ENCODE assay signal across 8 cellular contexts in the genomic region with DNA sequence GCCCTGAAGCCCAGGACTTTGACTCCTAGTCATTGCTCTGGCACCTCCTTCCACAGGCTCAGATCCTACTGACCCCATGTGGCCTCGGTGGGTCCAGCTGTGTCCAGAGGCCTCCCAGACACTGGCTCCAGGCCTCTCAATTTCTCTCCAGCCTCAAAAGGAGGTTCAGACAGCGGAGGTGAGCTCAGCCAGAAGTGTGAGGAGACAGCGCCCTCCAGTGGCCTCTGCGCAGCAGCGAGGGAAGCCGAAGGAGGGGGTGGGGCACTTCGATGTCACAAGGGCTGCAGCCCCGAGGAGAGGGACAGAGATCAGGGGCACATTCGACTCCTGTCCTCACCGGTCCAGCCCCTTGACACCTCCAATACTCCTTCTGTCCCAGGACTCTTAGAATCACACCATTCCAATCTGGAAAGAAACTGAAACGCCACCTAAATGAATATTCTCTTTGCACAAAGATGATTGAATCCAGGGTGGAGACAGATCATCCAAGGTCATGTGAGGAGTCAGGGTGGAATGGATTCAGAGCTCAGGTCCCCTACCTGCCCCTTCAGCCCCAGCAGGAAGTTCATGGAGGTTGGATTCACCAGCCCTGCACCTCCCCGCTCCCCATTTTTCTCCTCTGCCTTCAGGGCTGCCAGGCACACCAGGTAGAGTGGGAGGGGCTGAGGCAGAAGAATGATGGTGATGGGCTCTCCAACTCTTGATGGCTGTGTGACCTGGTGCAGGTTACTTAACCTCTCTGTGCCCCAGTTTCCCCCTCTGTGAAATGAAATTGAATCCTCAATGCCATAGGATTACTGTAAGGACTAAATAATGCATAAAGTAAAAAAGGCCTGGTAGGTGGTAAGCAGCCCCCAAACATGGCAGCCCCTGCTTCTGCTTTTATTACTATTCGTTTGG. TPM values are rescaled to one million over a fixed set of nuclear protein-coding genes. Genes with fewer than 3 reads are reported as not detected.
A peak's percentile ranks its signal among the peaks of the same experiment; 100 is the strongest.
DNase-seq lines count a peak whose midpoint lies in the region; ATAC-seq and TF ChIP-seq lines count a peak whose summit lies in the region.

No MANE protein-coding gene starts in this region.

- H3K9me3 ChIP-seq in T-helper 17 cell (ENCODE audit: control insufficient read depth, low read length, poor library complexity, severe bottlenecking) (no peaks in the 10 kb centered on the region), hepatocyte (ENCODE audit: low read depth) (no peaks in the 10 kb centered on the region)

- H3K27ac ChIP-seq in hepatocyte, result no peak overlapping the region

- H3K27me3 Mint-ChIP-seq in T-helper 17 cell, result peaks cover 57% of the 10 kb centered on the region

- no peak overlapping the region for H3K4me3 ChIP-seq in GM12875 (ENCODE audit: low read depth, low read length)
- H3K4me3 ChIP-seq in hepatocyte, result no peak overlapping the region
- no peak overlapping the region for H3K4me3 ChIP-seq in skeletal muscle cell (ENCODE audit: low read depth, low read length)

- peak; percentile 89 for ATAC-seq in T-helper 17 cell
- no peak for ATAC-seq in GM21367 (IDR thresholded peaks at IDR 0.05; ENCODE audit: unreplicated experiment)
- no peak for ATAC-seq in HG03457 (IDR thresholded peaks at IDR 0.05; ENCODE audit: unreplicated experiment)

- DNase-seq in NCI-H1694 treated with DMSO at 0.1 percent for 48 hours (lab: John Stamatoyannopoulos, UW) (peak; percentile 63), T-helper 17 cell (peak; percentile 22 to 71 (median 48)), amniotic stem cell (lab: John Stamatoyannopoulos, UW) (peak; percentile 27), hepatocyte (ENCODE audit: low spot score) (peak; percentile 93), skeletal muscle cell (ENCODE audit: low read depth) (peak; percentile 25)

- no peak overlapping the region for H3K27ac Mint-ChIP-seq in T-helper 17 cell

- peak overlapping the region; percentile 69 for H3K4me2 ChIP-seq in hepatocyte

- TF ChIP-seq CTCF in GM12875 (IDR thresholded peaks at IDR 0.05; ENCODE audit: borderline replicate concordance, insufficient read depth, low read depth, low read length) (peak; percentile 89), hepatocyte (IDR thresholded peaks at IDR 0.05; ENCODE audit: poor library complexity) (peak; percentile 98)

- WGBS in hepatocyte (ENCODE audit: low lambda C conversion rate, missing lambda C conversion rate), result 16% methylated on average over 13 of the region's 13 CpGs

- H2AFZ ChIP-seq in hepatocyte, result no peak overlapping the region

- H3K4me3 Mint-ChIP-seq in T-helper 17 cell, result peak overlapping the region; percentile 43

- peaks cover 2% of the 10 kb centered on the region for H3K36me3 Mint-ChIP-seq in T-helper 17 cell (ENCODE audit: low read depth)

- no peaks in the 10 kb centered on the region for H3K27me3 ChIP-seq in hepatocyte

- peaks cover 30% of the 10 kb centered on the region for H3K4me1 ChIP-seq in hepatocyte (ENCODE audit: insufficient read depth)

- peaks cover 5% of the 10 kb centered on the region for H3K4me1 Mint-ChIP-seq in T-helper 17 cell

- H4K20me1 ChIP-seq in hepatocyte (ENCODE audit: insufficient read depth, poor library complexity, severe bottlenecking), result no peaks in the 10 kb centered on the region

- no peaks in the 10 kb centered on the region for H3K36me3 ChIP-seq in hepatocyte (replicated peaks; ENCODE audit: insufficient read depth, low read depth)

- no peaks in the 10 kb centered on the region for H3K9me2 ChIP-seq in hepatocyte (replicated peaks; ENCODE audit: insufficient read depth)

- no peaks in the 10 kb centered on the region for H3K79me2 ChIP-seq in hepatocyte

RNA-seq across cellular contexts. Expression of gene ZBTB40, which starts 34.8 kb away (rescaled TPM):
- total RNA-seq in T-helper 17 cell, result 10 to 100 TPM; 26.8 to 34.5 TPM
- total RNA-seq in hepatocyte, result 17.7 and 18.1 TPM in 2 replicates
- 7.3 and 8.0 TPM in 2 replicates for polyA plus RNA-seq in hepatocyte

Comparison
In these comparisons a context has a peak if more than half of its experiments do, and no peak if none do; other contexts are left out.
1. DNase-seq: peak in every context shown above with its lines; median percentile 93 in hepatocyte; 63 in NCI-H1694 treated with DMSO at 0.1 percent for 48 hours; 48 in T-helper 17 cell; 27 in amniotic stem cell; 25 in skeletal muscle cell.